In the genomic region with DNA sequence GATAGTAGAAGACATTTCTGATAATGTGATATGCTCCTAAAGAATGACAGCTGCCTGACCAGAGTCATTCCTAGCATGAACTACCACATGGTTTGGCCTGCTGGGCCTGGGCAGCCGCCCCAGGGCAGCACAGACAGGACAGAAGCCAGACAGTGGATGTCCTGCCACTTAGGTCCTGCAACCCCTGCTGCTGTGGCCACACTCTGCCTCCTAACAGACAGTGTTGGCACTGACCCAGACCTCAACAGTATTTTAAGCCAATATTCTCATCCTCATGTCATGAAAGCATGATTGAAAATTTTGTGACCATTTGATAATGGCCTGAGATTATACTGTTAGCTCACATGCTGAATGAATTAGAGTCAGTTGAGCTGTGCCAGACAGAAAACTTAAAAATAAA, we compare ENCODE assay signal across 31 cellular contexts.
"Had no signal": no experiment of that assay in that cellular context is flagged by ENCODE, and none has a peak within 500 bp of the region (broad histone marks: within the 10 kb centered on the region; RNA-seq: fewer than 3 reads in every experiment).

No MANE protein-coding gene starts in this region.

- H3K4me1 ChIP-seq: neural progenitor cell, testis, upper lobe of left lung had no signal

- H3K27me3 Mint-ChIP-seq: activated CD4-positive, alpha-beta memory T cell treated with anti-CD3 and anti-CD28 coated beads for 36 hours; activated T-cell treated with anti-CD3 and anti-CD28 coated beads, Interleukin-2, amount 50 U/mL, for 24 hours; dendritic cell treated with granulocyte-macrophage colony-stimulating factor and Interleukin-4, amounts not matched to agents 40 ng/mL and 50 ng/mL, for 4 days; naive thymus-derived CD8-positive, alpha-beta T cell had no signal

- H3K27ac ChIP-seq: neural progenitor cell, testis, upper lobe of left lung, WERI-Rb-1 had no signal

- ATAC-seq: activated CD4-positive, CD25-positive, alpha-beta regulatory T cell treated with anti-CD3 and anti-CD28 coated beads, Interleukin-2, amount 50 U/mL, for 24 hours; esophagus mucosa; left cardiac atrium; left ventricle myocardium superior; naive thymus-derived CD8-positive, alpha-beta T cell; right cardiac atrium had no signal

- H3K4me3 ChIP-seq: neural progenitor cell, testis, upper lobe of left lung had no signal

- H3K9me3 Mint-ChIP-seq: dendritic cell treated with granulocyte-macrophage colony-stimulating factor and Interleukin-4, amounts not matched to agents 40 ng/mL and 50 ng/mL, for 4 days; neural progenitor cell; T-helper 1 cell treated with Interleukin-12 subunit alpha and Interleukin-12 subunit beta and Interleukin-4 antibody, amounts not matched to agents 30 μg/mL and 1 μg/mL, for 36 hours had no signal

- H3K9ac ChIP-seq: neural progenitor cell had no signal

- H2AFZ ChIP-seq: neural progenitor cell had no signal

- H3K36me3 ChIP-seq: neural progenitor cell had no signal

- H3K4me1 Mint-ChIP-seq: endodermal cell, mesothelial cell of epicardium, neural progenitor cell had no signal

- H3K27me3 ChIP-seq: neural progenitor cell, testis, upper lobe of left lung had no signal

- H3K4me2 ChIP-seq: neural progenitor cell had no signal

- DNase-seq: activated CD4-positive, alpha-beta memory T cell treated with anti-CD3 and anti-CD28 coated beads for 36 hours; activated CD4-positive, alpha-beta T cell treated with anti-CD3 and anti-CD28 coated beads for 48 hours; activated CD8-positive, alpha-beta memory T cell treated with anti-CD3 and anti-CD28 coated beads, Interleukin-2, amount 50 U/mL, for 4 hours; activated gamma-delta T cell; activated naive CD4-positive, alpha-beta T cell treated with anti-CD3 and anti-CD28 coated beads, Interleukin-2, amount 50 U/mL, for 16 hours; activated T-cell treated with anti-CD3 and anti-CD28 coated beads, Interleukin-2, amount 50 U/mL, for 24 hours; amniotic stem cell; caudate nucleus; endodermal cell; foreskin melanocyte; glutamatergic neuron; islet precursor cell; left cardiac atrium; left ventricle myocardium superior; naive thymus-derived CD8-positive, alpha-beta T cell; occipital lobe; posterior cingulate gyrus; right cardiac atrium; stimulated activated CD4-positive, alpha-beta T cell treated with anti-CD3 and anti-CD28 coated beads, Interleukin-2, amount 100 ng/mL, for 48 hours; stimulated activated naive CD4-positive, alpha-beta T cell treated with Interleukin-2 at 50 U/mL for 16 hours; SW 1271; T1000; testis; WERI-Rb-1 had no signal

- H3K4me3 Mint-ChIP-seq: activated CD4-positive, alpha-beta memory T cell treated with anti-CD3 and anti-CD28 coated beads for 36 hours; activated T-cell treated with anti-CD3 and anti-CD28 coated beads, Interleukin-2, amount 50 U/mL, for 24 hours; dendritic cell treated with granulocyte-macrophage colony-stimulating factor and Interleukin-4, amounts not matched to agents 40 ng/mL and 50 ng/mL, for 4 days; endodermal cell; mesothelial cell of epicardium; naive thymus-derived CD8-positive, alpha-beta T cell; neural progenitor cell; T-helper 1 cell treated with Interleukin-12 subunit alpha and Interleukin-12 subunit beta and Interleukin-4 antibody, amounts not matched to agents 30 μg/mL and 1 μg/mL, for 36 hours had no signal

- H3K27ac Mint-ChIP-seq: activated CD4-positive, alpha-beta memory T cell treated with anti-CD3 and anti-CD28 coated beads for 36 hours; activated T-cell treated with anti-CD3 and anti-CD28 coated beads, Interleukin-2, amount 50 U/mL, for 24 hours; dendritic cell treated with granulocyte-macrophage colony-stimulating factor and Interleukin-4, amounts not matched to agents 40 ng/mL and 50 ng/mL, for 4 days; endodermal cell; mesothelial cell of epicardium; naive thymus-derived CD8-positive, alpha-beta T cell; neural progenitor cell; T-helper 1 cell treated with Interleukin-12 subunit alpha and Interleukin-12 subunit beta and Interleukin-4 antibody, amounts not matched to agents 30 μg/mL and 1 μg/mL, for 36 hours had no signal

- H3K9me3 ChIP-seq: testis, upper lobe of left lung had no signal
